Comparison of ENCODE assay signal across 9 cellular contexts in the genomic region with DNA sequence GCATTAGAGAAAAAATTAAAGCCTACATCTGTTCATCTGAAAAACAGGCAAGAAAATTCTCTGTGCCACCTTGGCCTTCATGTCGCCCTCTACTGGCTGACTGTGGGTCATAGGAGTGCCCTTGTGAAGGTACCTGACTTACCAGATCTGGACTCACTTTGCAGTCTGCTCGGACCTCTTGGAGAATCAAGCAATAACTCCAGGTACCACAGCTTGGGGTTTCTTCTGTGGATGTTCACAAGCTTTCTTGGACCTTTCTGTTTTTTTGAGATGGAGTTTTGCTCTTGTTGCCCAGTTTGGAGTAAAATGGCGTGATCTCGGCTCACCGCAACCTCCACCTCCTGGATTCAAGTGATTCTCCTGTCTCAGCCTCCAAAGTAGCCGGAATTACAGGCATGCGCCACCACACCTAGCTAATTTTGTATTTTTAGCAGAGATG.
DNase-seq lines count a peak whose midpoint lies in the region; ATAC-seq and TF ChIP-seq lines count a peak whose summit lies in the region.
"Had no signal": no experiment of that assay in that cellular context is flagged by ENCODE, and none has a peak within 500 bp of the region (broad histone marks: within the 10 kb centered on the region; RNA-seq: fewer than 3 reads in every experiment).

No MANE protein-coding gene starts in this region.

- DNase-seq in NCI-H82 (lab: John Stamatoyannopoulos, UW) (peak; percentile 62), NCI-H82 treated with DMSO at 0.1 percent for 48 hours (lab: John Stamatoyannopoulos, UW; ENCODE audit: unreplicated experiment) (no peak), RPMI8226 (peak; percentile 92), erythroblast (lab: John Stamatoyannopoulos, UW) (peak; percentile 15 to 45), middle frontal gyrus (ENCODE audit: extremely low spot score, low spot score) (no peak)
- peak; percentile 75 for DNase-seq in stimulated activated CD8-positive, alpha-beta memory T cell treated with anti-CD3 and anti-CD28 coated beads, Interleukin-4, amount 100 ng/mL, for 48 hours
- DNase-seq: IMR-90 had no signal

- no peak for TF ChIP-seq POLR2A in erythroblast (IDR thresholded peaks at IDR 0.05; ENCODE audit: low read length)

- ATAC-seq in GM19351 (IDR thresholded peaks at IDR 0.05; ENCODE audit: unreplicated experiment): no peak
- no peak for ATAC-seq in HG03135 (IDR thresholded peaks at IDR 0.05; ENCODE audit: unreplicated experiment)

Comparison
In these comparisons a context has a peak if more than half of its experiments do, and no peak if none do; other contexts are left out.
1. DNase-seq: peak in NCI-H82 (single experiment), RPMI8226 (single experiment), erythroblast (2 of 2) and stimulated activated CD8-positive, alpha-beta memory T cell treated with anti-CD3 and anti-CD28 coated beads, Interleukin-4, amount 100 ng/mL, for 48 hours (single experiment); none in NCI-H82 treated with DMSO at 0.1 percent for 48 hours (single experiment) and middle frontal gyrus (single experiment).